ENCODE assay signal across 2 cellular contexts in the genomic region with DNA sequence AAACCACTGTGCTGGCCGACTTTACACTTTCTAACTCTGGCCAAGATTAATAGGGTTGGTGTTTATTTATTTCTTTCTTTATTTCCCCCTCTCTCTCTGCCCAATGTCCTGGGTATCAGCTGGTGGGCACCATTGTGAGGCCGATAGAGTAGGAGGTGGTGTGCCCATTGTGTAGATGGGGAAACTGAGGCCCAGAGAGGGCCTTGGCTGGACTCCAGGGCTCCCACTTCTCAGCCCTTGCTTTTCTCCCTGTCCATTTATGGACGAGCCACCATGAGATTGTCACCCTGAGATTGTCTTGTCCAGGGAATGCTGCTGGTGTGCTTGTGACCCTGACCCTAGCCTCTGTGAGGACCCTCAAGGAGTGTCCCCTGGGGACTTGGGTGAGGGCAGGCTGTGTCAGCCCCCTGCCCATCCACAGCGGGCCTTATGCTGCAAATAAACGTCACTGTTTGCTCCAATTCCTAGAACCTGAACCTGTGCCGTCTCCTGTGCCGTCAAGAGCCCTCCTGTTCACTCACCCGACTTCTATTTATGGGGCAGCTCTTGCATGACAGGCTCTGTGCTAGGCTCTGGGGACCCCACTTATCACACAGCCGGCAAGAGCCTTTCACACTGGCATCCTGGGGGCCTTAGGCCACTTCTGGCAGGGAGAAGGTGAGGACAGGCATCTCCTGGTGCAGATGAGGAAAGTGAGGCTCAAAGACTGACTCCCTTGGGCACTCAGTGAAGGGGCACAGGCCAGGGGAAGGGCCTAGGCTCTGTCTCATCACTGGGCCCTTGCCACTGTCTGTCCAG.
TF ChIP-seq lines count a peak whose summit lies in the region.

No MANE protein-coding gene starts in this region.

TF ChIP-seq in IMR-90, 13 proteins besides CTCF, POLR2A, EP300 and RAD21:
- TF ChIP-seq, protein P1, sequence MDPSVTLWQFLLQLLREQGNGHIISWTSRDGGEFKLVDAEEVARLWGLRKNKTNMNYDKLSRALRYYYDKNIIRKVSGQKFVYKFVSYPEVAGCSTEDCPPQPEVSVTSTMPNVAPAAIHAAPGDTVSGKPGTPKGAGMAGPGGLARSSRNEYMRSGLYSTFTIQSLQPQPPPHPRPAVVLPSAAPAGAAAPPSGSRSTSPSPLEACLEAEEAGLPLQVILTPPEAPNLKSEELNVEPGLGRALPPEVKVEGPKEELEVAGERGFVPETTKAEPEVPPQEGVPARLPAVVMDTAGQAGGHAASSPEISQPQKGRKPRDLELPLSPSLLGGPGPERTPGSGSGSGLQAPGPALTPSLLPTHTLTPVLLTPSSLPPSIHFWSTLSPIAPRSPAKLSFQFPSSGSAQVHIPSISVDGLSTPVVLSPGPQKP (IDR thresholded peaks at IDR 0.05; ENCODE audit: borderline replicate concordance, low read depth, low read length), result no peak
- TF ChIP-seq SMC3 (IDR thresholded peaks at IDR 0.05; ENCODE audit: low read depth, low read length), result no peak

TF ChIP-seq in H1, 55 proteins besides CTCF, POLR2A, EP300 and RAD21:
- no peak for TF ChIP-seq KDM1A (IDR thresholded peaks at IDR 0.05; ENCODE audit: borderline replicate concordance, low read length)
- no peak for TF ChIP-seq PHF8 (conservative IDR thresholded peaks at IDR 0.05; ENCODE audit: low read depth, low read length)
- TF ChIP-seq CREB1 (IDR thresholded peaks at IDR 0.05), result no peak
- TF ChIP-seq ZNF274 (IDR thresholded peaks at IDR 0.05; ENCODE audit: borderline replicate concordance, extremely low read depth, low read length), result no peak
- TF ChIP-seq, protein P2, sequence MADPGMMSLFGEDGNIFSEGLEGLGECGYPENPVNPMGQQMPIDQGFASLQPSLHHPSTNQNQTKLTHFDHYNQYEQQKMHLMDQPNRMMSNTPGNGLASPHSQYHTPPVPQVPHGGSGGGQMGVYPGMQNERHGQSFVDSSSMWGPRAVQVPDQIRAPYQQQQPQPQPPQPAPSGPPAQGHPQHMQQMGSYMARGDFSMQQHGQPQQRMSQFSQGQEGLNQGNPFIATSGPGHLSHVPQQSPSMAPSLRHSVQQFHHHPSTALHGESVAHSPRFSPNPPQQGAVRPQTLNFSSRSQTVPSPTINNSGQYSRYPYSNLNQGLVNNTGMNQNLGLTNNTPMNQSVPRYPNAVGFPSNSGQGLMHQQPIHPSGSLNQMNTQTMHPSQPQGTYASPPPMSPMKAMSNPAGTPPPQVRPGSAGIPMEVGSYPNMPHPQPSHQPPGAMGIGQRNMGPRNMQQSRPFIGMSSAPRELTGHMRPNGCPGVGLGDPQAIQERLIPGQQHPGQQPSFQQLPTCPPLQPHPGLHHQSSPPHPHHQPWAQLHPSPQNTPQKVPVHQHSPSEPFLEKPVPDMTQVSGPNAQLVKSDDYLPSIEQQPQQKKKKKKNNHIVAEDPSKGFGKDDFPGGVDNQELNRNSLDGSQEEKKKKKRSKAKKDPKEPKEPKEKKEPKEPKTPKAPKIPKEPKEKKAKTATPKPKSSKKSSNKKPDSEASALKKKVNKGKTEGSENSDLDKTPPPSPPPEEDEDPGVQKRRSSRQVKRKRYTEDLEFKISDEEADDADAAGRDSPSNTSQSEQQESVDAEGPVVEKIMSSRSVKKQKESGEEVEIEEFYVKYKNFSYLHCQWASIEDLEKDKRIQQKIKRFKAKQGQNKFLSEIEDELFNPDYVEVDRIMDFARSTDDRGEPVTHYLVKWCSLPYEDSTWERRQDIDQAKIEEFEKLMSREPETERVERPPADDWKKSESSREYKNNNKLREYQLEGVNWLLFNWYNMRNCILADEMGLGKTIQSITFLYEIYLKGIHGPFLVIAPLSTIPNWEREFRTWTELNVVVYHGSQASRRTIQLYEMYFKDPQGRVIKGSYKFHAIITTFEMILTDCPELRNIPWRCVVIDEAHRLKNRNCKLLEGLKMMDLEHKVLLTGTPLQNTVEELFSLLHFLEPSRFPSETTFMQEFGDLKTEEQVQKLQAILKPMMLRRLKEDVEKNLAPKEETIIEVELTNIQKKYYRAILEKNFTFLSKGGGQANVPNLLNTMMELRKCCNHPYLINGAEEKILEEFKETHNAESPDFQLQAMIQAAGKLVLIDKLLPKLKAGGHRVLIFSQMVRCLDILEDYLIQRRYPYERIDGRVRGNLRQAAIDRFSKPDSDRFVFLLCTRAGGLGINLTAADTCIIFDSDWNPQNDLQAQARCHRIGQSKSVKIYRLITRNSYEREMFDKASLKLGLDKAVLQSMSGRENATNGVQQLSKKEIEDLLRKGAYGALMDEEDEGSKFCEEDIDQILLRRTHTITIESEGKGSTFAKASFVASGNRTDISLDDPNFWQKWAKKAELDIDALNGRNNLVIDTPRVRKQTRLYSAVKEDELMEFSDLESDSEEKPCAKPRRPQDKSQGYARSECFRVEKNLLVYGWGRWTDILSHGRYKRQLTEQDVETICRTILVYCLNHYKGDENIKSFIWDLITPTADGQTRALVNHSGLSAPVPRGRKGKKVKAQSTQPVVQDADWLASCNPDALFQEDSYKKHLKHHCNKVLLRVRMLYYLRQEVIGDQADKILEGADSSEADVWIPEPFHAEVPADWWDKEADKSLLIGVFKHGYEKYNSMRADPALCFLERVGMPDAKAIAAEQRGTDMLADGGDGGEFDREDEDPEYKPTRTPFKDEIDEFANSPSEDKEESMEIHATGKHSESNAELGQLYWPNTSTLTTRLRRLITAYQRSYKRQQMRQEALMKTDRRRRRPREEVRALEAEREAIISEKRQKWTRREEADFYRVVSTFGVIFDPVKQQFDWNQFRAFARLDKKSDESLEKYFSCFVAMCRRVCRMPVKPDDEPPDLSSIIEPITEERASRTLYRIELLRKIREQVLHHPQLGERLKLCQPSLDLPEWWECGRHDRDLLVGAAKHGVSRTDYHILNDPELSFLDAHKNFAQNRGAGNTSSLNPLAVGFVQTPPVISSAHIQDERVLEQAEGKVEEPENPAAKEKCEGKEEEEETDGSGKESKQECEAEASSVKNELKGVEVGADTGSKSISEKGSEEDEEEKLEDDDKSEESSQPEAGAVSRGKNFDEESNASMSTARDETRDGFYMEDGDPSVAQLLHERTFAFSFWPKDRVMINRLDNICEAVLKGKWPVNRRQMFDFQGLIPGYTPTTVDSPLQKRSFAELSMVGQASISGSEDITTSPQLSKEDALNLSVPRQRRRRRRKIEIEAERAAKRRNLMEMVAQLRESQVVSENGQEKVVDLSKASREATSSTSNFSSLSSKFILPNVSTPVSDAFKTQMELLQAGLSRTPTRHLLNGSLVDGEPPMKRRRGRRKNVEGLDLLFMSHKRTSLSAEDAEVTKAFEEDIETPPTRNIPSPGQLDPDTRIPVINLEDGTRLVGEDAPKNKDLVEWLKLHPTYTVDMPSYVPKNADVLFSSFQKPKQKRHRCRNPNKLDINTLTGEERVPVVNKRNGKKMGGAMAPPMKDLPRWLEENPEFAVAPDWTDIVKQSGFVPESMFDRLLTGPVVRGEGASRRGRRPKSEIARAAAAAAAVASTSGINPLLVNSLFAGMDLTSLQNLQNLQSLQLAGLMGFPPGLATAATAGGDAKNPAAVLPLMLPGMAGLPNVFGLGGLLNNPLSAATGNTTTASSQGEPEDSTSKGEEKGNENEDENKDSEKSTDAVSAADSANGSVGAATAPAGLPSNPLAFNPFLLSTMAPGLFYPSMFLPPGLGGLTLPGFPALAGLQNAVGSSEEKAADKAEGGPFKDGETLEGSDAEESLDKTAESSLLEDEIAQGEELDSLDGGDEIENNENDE (IDR thresholded peaks at IDR 0.05; ENCODE audit: insufficient replicate concordance, low read length), result no peak
- TF ChIP-seq CHD2 (IDR thresholded peaks at IDR 0.05; ENCODE audit: low read length), result no peak
- TF ChIP-seq RFX5 (IDR thresholded peaks at IDR 0.05; ENCODE audit: borderline replicate concordance, low read depth, low read length), result no peak
- no peak for TF ChIP-seq CBX5 (IDR thresholded peaks at IDR 0.05; ENCODE audit: low read depth, low read length)
- TF ChIP-seq, protein P3, sequence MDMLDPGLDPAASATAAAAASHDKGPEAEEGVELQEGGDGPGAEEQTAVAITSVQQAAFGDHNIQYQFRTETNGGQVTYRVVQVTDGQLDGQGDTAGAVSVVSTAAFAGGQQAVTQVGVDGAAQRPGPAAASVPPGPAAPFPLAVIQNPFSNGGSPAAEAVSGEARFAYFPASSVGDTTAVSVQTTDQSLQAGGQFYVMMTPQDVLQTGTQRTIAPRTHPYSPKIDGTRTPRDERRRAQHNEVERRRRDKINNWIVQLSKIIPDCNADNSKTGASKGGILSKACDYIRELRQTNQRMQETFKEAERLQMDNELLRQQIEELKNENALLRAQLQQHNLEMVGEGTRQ (IDR thresholded peaks at IDR 0.05; ENCODE audit: low read length), result no peak
